In the genomic region with DNA sequence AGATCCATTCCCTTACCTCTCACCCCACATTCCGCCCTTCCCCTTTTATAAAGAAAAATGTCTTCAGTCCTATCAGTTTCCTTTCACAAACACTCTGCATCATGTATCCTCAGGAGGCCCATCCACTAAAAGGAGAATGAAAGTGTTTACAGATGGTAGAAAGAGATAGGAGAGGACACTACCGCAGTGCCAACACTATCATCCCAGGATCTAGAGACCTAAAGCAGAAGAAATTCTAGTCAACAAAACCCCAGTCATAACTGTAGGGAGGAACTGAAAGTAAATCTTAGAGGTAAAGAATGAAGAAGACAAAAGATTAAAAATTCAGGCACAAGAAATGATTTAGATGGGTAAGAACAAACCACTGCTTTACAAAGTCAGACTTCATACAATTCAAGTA, we compare ENCODE assay signal across 9 cellular contexts.
DNase-seq lines count a peak whose midpoint lies in the region; ATAC-seq and TF ChIP-seq lines count a peak whose summit lies in the region.
"Had no signal": no experiment of that assay in that cellular context is flagged by ENCODE, and none has a peak within 500 bp of the region (broad histone marks: within the 10 kb centered on the region; RNA-seq: fewer than 3 reads in every experiment).

No MANE protein-coding gene starts in this region.

- POLR2A ChIA-PET in activated B cell treated with CpG ODN at 0.5 μM for 24 hours (lab: Charles Lee), result no interaction called here

- peak overlapping the region; percentile 4 for H3K4me3 Mint-ChIP-seq in activated naive CD4-positive, alpha-beta T cell treated with anti-CD3 and anti-CD28 coated beads, Interleukin-2, amount 10 ng/mL, durations not matched to agents 7 days and 5 days
- H3K4me3 Mint-ChIP-seq in activated B cell treated with CpG ODN at 0.5 μM for 24 hours, result peak overlapping the region; percentile 0

- intact Hi-C loops in activated B cell treated with CpG ODN at 0.5 μM for 24 hours (cut with micrococcal nuclease), result no loop called here

- CTCF ChIA-PET in activated naive CD4-positive, alpha-beta T cell treated with anti-CD3 and anti-CD28 coated beads, Interleukin-2, amount 10 ng/mL, durations not matched to agents 7 days and 5 days (lab: Charles Lee), result no interaction called here
- CTCF ChIA-PET in activated B cell treated with CpG ODN at 0.5 μM for 24 hours (lab: Charles Lee), result no interaction called here

- DNase-seq in activated naive CD4-positive, alpha-beta T cell treated with anti-CD3 and anti-CD28 coated beads, Interleukin-2, amount 10 ng/mL, durations not matched to agents 7 days and 5 days, result peak; percentile 61
- no peak for DNase-seq in activated naive CD4-positive, alpha-beta T cell treated with anti-CD3 and anti-CD28 coated beads, Interleukin-2, amount 50 U/mL, for 16 hours
- DNase-seq in activated B cell treated with CpG ODN at 0.5 μM for 24 hours, result no peak
- DNase-seq in NCI-H1417 (lab: John Stamatoyannopoulos, UW), result no peak
- DNase-seq in GM03348 (ENCODE audit: low spot score), result no peak
- no peak for DNase-seq in NCI-H748 treated with DMSO at 0.1 percent for 48 hours (lab: John Stamatoyannopoulos, UW)
- DNase-seq in activated CD4-positive, alpha-beta T cell treated with anti-CD3 and anti-CD28 coated beads for 1 hour, result no peak

- ATAC-seq in HG03045 (IDR thresholded peaks at IDR 0.05; ENCODE audit: unreplicated experiment), result peak; percentile 70
- ATAC-seq in activated B cell treated with CpG ODN at 0.5 μM for 24 hours (ENCODE audit: low read depth), result no peak
- ATAC-seq: HepG2 had no signal

- H3K36me3 Mint-ChIP-seq in activated naive CD4-positive, alpha-beta T cell treated with anti-CD3 and anti-CD28 coated beads, Interleukin-2, amount 10 ng/mL, durations not matched to agents 7 days and 5 days, result peaks cover 60% of the 10 kb centered on the region
- H3K36me3 Mint-ChIP-seq in activated B cell treated with CpG ODN at 0.5 μM for 24 hours (ENCODE audit: low read depth), result no peaks in the 10 kb centered on the region

- no peaks in the 10 kb centered on the region for H3K27me3 Mint-ChIP-seq in activated naive CD4-positive, alpha-beta T cell treated with anti-CD3 and anti-CD28 coated beads, Interleukin-2, amount 10 ng/mL, durations not matched to agents 7 days and 5 days
- no peaks in the 10 kb centered on the region for H3K27me3 Mint-ChIP-seq in activated B cell treated with CpG ODN at 0.5 μM for 24 hours

- H3K9me3 Mint-ChIP-seq in activated naive CD4-positive, alpha-beta T cell treated with anti-CD3 and anti-CD28 coated beads, Interleukin-2, amount 10 ng/mL, durations not matched to agents 7 days and 5 days, result peaks cover 5% of the 10 kb centered on the region
- H3K9me3 Mint-ChIP-seq in activated B cell treated with CpG ODN at 0.5 μM for 24 hours, result peaks cover 4% of the 10 kb centered on the region

- H3K27ac Mint-ChIP-seq in activated naive CD4-positive, alpha-beta T cell treated with anti-CD3 and anti-CD28 coated beads, Interleukin-2, amount 10 ng/mL, durations not matched to agents 7 days and 5 days, result peak overlapping the region; percentile 85
- H3K27ac Mint-ChIP-seq in activated B cell treated with CpG ODN at 0.5 μM for 24 hours, result no peak overlapping the region

- no peak for TF ChIP-seq CTCF in activated B cell treated with CpG ODN at 0.5 μM for 24 hours (IDR thresholded peaks at IDR 0.05)

- H3K4me1 Mint-ChIP-seq in activated naive CD4-positive, alpha-beta T cell treated with anti-CD3 and anti-CD28 coated beads, Interleukin-2, amount 10 ng/mL, durations not matched to agents 7 days and 5 days, result peaks cover 89% of the 10 kb centered on the region
- peaks cover 13% of the 10 kb centered on the region for H3K4me1 Mint-ChIP-seq in activated B cell treated with CpG ODN at 0.5 μM for 24 hours
